Comparison of ENCODE assay signal across 12 cellular contexts in genomic region chr5:52837068-52837467, GRCh38. TPM values are rescaled to one million over a fixed set of nuclear protein-coding genes. Genes with fewer than 3 reads are reported as not detected.
A peak's percentile ranks its signal among the peaks of the same experiment; 100 is the strongest.
DNase-seq lines count a peak whose midpoint lies in the region; ATAC-seq and TF ChIP-seq lines count a peak whose summit lies in the region.
"Had no signal": no experiment of that assay in that cellular context is flagged by ENCODE, and none has a peak within 500 bp of the region (broad histone marks: within the 10 kb centered on the region; RNA-seq: fewer than 3 reads in every experiment).

No MANE protein-coding gene starts in this region.

- H3K27me3 Mint-ChIP-seq in HFFc6 (ENCODE audit: insufficient read depth), result no peaks in the 10 kb centered on the region
- H3K27me3 Mint-ChIP-seq in CD8-positive, alpha-beta T cell (ENCODE audit: low read depth), result no peaks in the 10 kb centered on the region

- peak overlapping the region; percentile 71 for H3K4me3 Mint-ChIP-seq in HFFc6
- H3K4me3 Mint-ChIP-seq in CD8-positive, alpha-beta T cell, result no peak overlapping the region
- H3K4me3 Mint-ChIP-seq: effector memory CD8-positive, alpha-beta T cell had no signal

- intact Hi-C loops in stomach (cut with DNase I; ENCODE audit: low total_unique reads), result no loop called here
- intact Hi-C loops in CD8-positive, alpha-beta T cell (cut with DNase I, micrococcal nuclease), result no loop called here

- H3K4me3 ChIP-seq in coronary artery (peak overlapping the region; percentile 36), stomach (no peak overlapping the region)
- no peak overlapping the region for H3K4me3 ChIP-seq in CD8-positive, alpha-beta T cell (ENCODE audit: low read depth, low read length)

- no peaks in the 10 kb centered on the region for H3K9me3 Mint-ChIP-seq in HFFc6
- no peaks in the 10 kb centered on the region for H3K9me3 Mint-ChIP-seq in CD8-positive, alpha-beta T cell
- H3K9me3 Mint-ChIP-seq: effector memory CD8-positive, alpha-beta T cell had no signal

- H3K36me3 ChIP-seq in stomach, result no peaks in the 10 kb centered on the region
- no peaks in the 10 kb centered on the region for H3K36me3 ChIP-seq in CD8-positive, alpha-beta T cell (ENCODE audit: insufficient read depth, low read length)

- TF ChIP-seq CTCF in HFFc6 (IDR thresholded peaks at IDR 0.05) (0 out of 2 replicates have a peak, but pooled peaks have one; percentile 16), coronary artery (IDR thresholded peaks at IDR 0.05) (no peak), stomach (IDR thresholded peaks at IDR 0.05) (no peak)
- no peak for TF ChIP-seq CTCF in CD8-positive, alpha-beta T cell (IDR thresholded peaks at IDR 0.05)

- peak; percentile 46 for ATAC-seq in left lobe of liver
- ATAC-seq in CD8-positive, alpha-beta T cell, result no peak
- ATAC-seq: effector memory CD8-positive, alpha-beta T cell had no signal

- POLR2A ChIA-PET in CD8-positive, alpha-beta T cell (lab: Charles Lee), result no interaction called here

- H3K27ac Mint-ChIP-seq in HFFc6, result peak overlapping the region; percentile 84
- H3K27ac Mint-ChIP-seq in CD8-positive, alpha-beta T cell, result no peak overlapping the region
- H3K27ac Mint-ChIP-seq: effector memory CD8-positive, alpha-beta T cell had no signal

- no peaks in the 10 kb centered on the region for H3K27me3 ChIP-seq in stomach
- no peaks in the 10 kb centered on the region for H3K27me3 ChIP-seq in CD8-positive, alpha-beta T cell (ENCODE audit: insufficient read depth, low read length)

- H3K27ac ChIP-seq in coronary artery (peak overlapping the region; percentile 73 to 81), stomach (peak overlapping the region in 4 of 5 donors; percentile 45 to 77 (median 65))
- no peak overlapping the region for H3K27ac ChIP-seq in CD8-positive, alpha-beta T cell (ENCODE audit: low read depth, low read length)

- H3K4me1 ChIP-seq in stomach, result peaks cover 0 to 34% (median 9%) of the 10 kb centered on the region in 4 donors
- H3K4me1 ChIP-seq in CD8-positive, alpha-beta T cell (ENCODE audit: insufficient read depth, low read length), result no peaks in the 10 kb centered on the region

- no peaks in the 10 kb centered on the region for H3K9me3 ChIP-seq in stomach
- no peaks in the 10 kb centered on the region for H3K9me3 ChIP-seq in CD8-positive, alpha-beta T cell (ENCODE audit: low read length)

- peaks cover 17% of the 10 kb centered on the region for H3K36me3 Mint-ChIP-seq in HFFc6 (ENCODE audit: low read depth)
- no peaks in the 10 kb centered on the region for H3K36me3 Mint-ChIP-seq in CD8-positive, alpha-beta T cell

- peaks cover 76% of the 10 kb centered on the region for H3K4me1 Mint-ChIP-seq in HFFc6 (ENCODE audit: low read depth)
- H3K4me1 Mint-ChIP-seq in CD8-positive, alpha-beta T cell (ENCODE audit: low read depth), result no peaks in the 10 kb centered on the region

- TF ChIP-seq POLR2A in stomach (IDR thresholded peaks at IDR 0.05), result no peak

- no peak for TF ChIP-seq EP300 in stomach (IDR thresholded peaks at IDR 0.05)

- CTCF ChIA-PET in CD8-positive, alpha-beta T cell (lab: Charles Lee), result no interaction called here

- DNase-seq in HFFc6 (no peak), coronary artery (ENCODE audit: low spot score) (no peak), left lobe of liver (ENCODE audit: low spot score) (no peak), stomach (no peak), GM19240 (ENCODE audit: insufficient read length, low spot score) (no peak), NAMALWA (ENCODE audit: low spot score) (no peak), SHP77 treated with DMSO at 0.1 percent for 48 hours (lab: John Stamatoyannopoulos, UW) (no peak)
- no peak for DNase-seq in CD8-positive, alpha-beta T cell
- DNase-seq: activated gamma-delta T cell; effector memory CD8-positive, alpha-beta T cell; NCI-H774; stimulated activated CD4-positive, alpha-beta T cell treated with anti-CD3 and anti-CD28 coated beads, Interleukin-1b, Interleukin-23, amount 100 ng/mL, for 48 hours had no signal

- WGBS in stomach, 5 donors, result 63 to 82% (median 76%) methylated on average over 7 of the region's 7 CpGs

RNA-seq across cellular contexts. Expression of gene ITGA1, which starts 49.4 kb away (rescaled TPM):
- total RNA-seq in HFFc6 (2021; fragmentation: NEBNext Ultra II Directional; extraction: Animal tissue kit (Norgen Biotek cat#: 25700)), result 100 to 1,000 TPM in 1 of 6 experiments, 10 to 100 TPM in 5; 46.9 to 101 (median 83.9) TPM
- total RNA-seq in left lobe of liver (69.5 TPM), stomach (100 to 1,000 TPM in 3 of 5 donors, 10 to 100 TPM in 2; 71.4 to 507 (median 145) TPM)
- polyA plus RNA-seq in stomach, result 10 to 100 TPM in 1 of 3 donors, 1 to 10 TPM in 2; 2.7 to 11.9 (median 2.9) TPM
- 1 to 10 TPM; 4.6 to 7.3 TPM for total RNA-seq in CD8-positive, alpha-beta T cell

RNA-seq across cellular contexts. Expression of gene PELO, which starts 49.4 kb away (rescaled TPM):
- total RNA-seq in HFFc6 (2021; fragmentation: NEBNext Ultra II Directional; extraction: Animal tissue kit (Norgen Biotek cat#: 25700)), result 10 to 100 TPM; 52.6 to 77.2 (median 72.8) TPM
- total RNA-seq in left lobe of liver, result 21.0 TPM
- 10 to 100 TPM in 4 of 5 donors, 1 to 10 TPM in 1; 5.8 to 62.2 (median 12.8) TPM for total RNA-seq in stomach
- polyA plus RNA-seq in stomach, result 10 to 100 TPM in 2 of 3 donors, 1 to 10 TPM in 1; 6.4 to 13.4 (median 12.3) TPM
- 10 to 100 TPM; 13.4 to 13.7 TPM for total RNA-seq in CD8-positive, alpha-beta T cell
